8 cellular contexts compared by ENCODE assay signal in genomic region chr3:25789596-25790556, GRCh38. TPM values are rescaled to one million over a fixed set of nuclear protein-coding genes. Genes with fewer than 3 reads are reported as not detected.
DNase-seq lines count a peak whose midpoint lies in the region; ATAC-seq and TF ChIP-seq lines count a peak whose summit lies in the region.

Gene OXSM (plus strand): TSS chr3:25790090. CDS start chr3:25791021, 931 bp downstream.

- peak; percentile 89 for DNase-seq in NCI-H748 (lab: John Stamatoyannopoulos, UW; ENCODE audit: unreplicated experiment)
- peak; percentile 88 for DNase-seq in activated CD4-positive, alpha-beta T cell treated with anti-CD3 and anti-CD28 coated beads, Interleukin-2, amount 50 U/mL, for 1 hour
- peak; percentile 98 for DNase-seq in dermis blood vessel endothelial cell
- peak; percentile 92 to 95 for DNase-seq in left lung
- DNase-seq in stimulated activated CD4-positive, alpha-beta T cell treated with anti-CD3 and anti-CD28 coated beads, Interleukin-2, amount 100 ng/mL, for 4 hours (ENCODE audit: low read depth), result peak; percentile 94

- intact Hi-C loops in left lung (cut with DNase I), result loop anchor here in 1 of 2 donors (10.0 kb wide), 1 partner anchor 125 kb away; the partner anchor contains the start of gene TOP2B

- no peaks in the 10 kb centered on the region for H3K9me3 ChIP-seq in left lung

- H3K27me3 ChIP-seq in left lung, result no peaks in the 10 kb centered on the region

- no peak for TF ChIP-seq CTCF in C4-2B (conservative IDR thresholded peaks at IDR 0.05)
- TF ChIP-seq CTCF in left lung (IDR thresholded peaks at IDR 0.05), result no peak

- H3K4me1 ChIP-seq in left lung, result peaks cover 14 to 37% of the 10 kb centered on the region in 2 donors

- peak within 1 kb of the TSS; percentile 57 to 68 for H3K4me3 ChIP-seq in left lung

- ATAC-seq in GM19372 (IDR thresholded peaks at IDR 0.05; ENCODE audit: low read depth, unreplicated experiment) (peak; percentile 93), HG03521 (IDR thresholded peaks at IDR 0.05; ENCODE audit: unreplicated experiment) (peak; percentile 95), left lung (peak; percentile 98)

- H3K27ac ChIP-seq in C4-2B (peak within 1 kb of the TSS; percentile 86), left lung (peak within 1 kb of the TSS; percentile 85 to 89)

- H3K36me3 ChIP-seq in left lung, result peaks cover 0 to 7% of the 10 kb centered on the region in 2 donors

RNA-seq across cellular contexts. Expression of gene OXSM, which starts in this region (rescaled TPM):
- total RNA-seq in dermis blood vessel endothelial cell (11.0 and 11.1 TPM in 2 replicates), left lung (1 to 10 TPM; 8.6 to 8.9 TPM)

Comparison
In these comparisons a context has a peak if more than half of its experiments do, and no peak if none do; other contexts are left out.
1. Peak in every context shown above with its lines: DNase-seq, ATAC-seq, H3K4me3 ChIP-seq and H3K27ac ChIP-seq.